ENCODE assay signal across 15 cellular contexts in genomic region chr10:68297264-68297663, GRCh38.
"Had no signal": no experiment of that assay in that cellular context is flagged by ENCODE, and none has a peak within 500 bp of the region (broad histone marks: within the 10 kb centered on the region; RNA-seq: fewer than 3 reads in every experiment).

No MANE protein-coding gene starts in this region.

- H3K4me3 Mint-ChIP-seq: activated CD4-positive, alpha-beta T cell treated with anti-CD3 and anti-CD28 coated beads, Interleukin-2, amount 10 ng/mL, durations not matched to agents 7 days and 5 days; activated naive CD4-positive, alpha-beta T cell treated with anti-CD3 and anti-CD28 coated beads, Interleukin-2, amount 50 U/mL, for 24 hours; brain; central memory CD8-positive, alpha-beta T cell; dendritic cell treated with granulocyte-macrophage colony-stimulating factor and Interleukin-4, amounts not matched to agents 40 ng/mL and 50 ng/mL, for 4 days; T-helper 1 cell treated with Interleukin-12 subunit alpha and Interleukin-12 subunit beta and Interleukin-4 antibody, amounts not matched to agents 30 μg/mL and 1 μg/mL, for 36 hours had no signal

- H3K36me3 ChIP-seq: ovary had no signal

- H3K9me3 Mint-ChIP-seq: activated CD4-positive, alpha-beta T cell treated with anti-CD3 and anti-CD28 coated beads, Interleukin-2, amount 10 ng/mL, durations not matched to agents 7 days and 5 days; activated naive CD4-positive, alpha-beta T cell treated with anti-CD3 and anti-CD28 coated beads, Interleukin-2, amount 50 U/mL, for 24 hours; central memory CD8-positive, alpha-beta T cell; dendritic cell treated with granulocyte-macrophage colony-stimulating factor and Interleukin-4, amounts not matched to agents 40 ng/mL and 50 ng/mL, for 4 days; T-helper 1 cell treated with Interleukin-12 subunit alpha and Interleukin-12 subunit beta and Interleukin-4 antibody, amounts not matched to agents 30 μg/mL and 1 μg/mL, for 36 hours had no signal

- DNase-seq: activated CD4-positive, alpha-beta T cell treated with anti-CD3 and anti-CD28 coated beads, Interleukin-2, amount 10 ng/mL, durations not matched to agents 7 days and 5 days; activated CD4-positive, CD25-positive, alpha-beta regulatory T cell; activated effector memory CD4-positive, alpha-beta T cell treated with Interleukin-2 at 50 U/mL for 16 hours; amygdala; hypothalamus; left cardiac atrium; ovary; stimulated activated CD4-positive, alpha-beta T cell treated with anti-CD3 and anti-CD28 coated beads, Interleukin-12 subunit alpha, Interleukin-12 subunit beta, amount 100 ng/mL, for 4 hours; stimulated activated naive CD4-positive, alpha-beta T cell treated with Interleukin-2 at 50 U/mL for 16 hours; trophoblast cell had no signal

- H3K4me3 ChIP-seq: ovary had no signal

- ATAC-seq: left cardiac atrium had no signal

- H3K36me3 Mint-ChIP-seq: activated naive CD4-positive, alpha-beta T cell treated with anti-CD3 and anti-CD28 coated beads, Interleukin-2, amount 50 U/mL, for 24 hours had no signal

- H3K27ac ChIP-seq: ovary had no signal

- H3K4me1 Mint-ChIP-seq: activated CD4-positive, alpha-beta T cell treated with anti-CD3 and anti-CD28 coated beads, Interleukin-2, amount 10 ng/mL, durations not matched to agents 7 days and 5 days; central memory CD8-positive, alpha-beta T cell had no signal

- H3K9me3 ChIP-seq: ovary had no signal

- H3K27ac Mint-ChIP-seq: activated CD4-positive, alpha-beta T cell treated with anti-CD3 and anti-CD28 coated beads, Interleukin-2, amount 10 ng/mL, durations not matched to agents 7 days and 5 days; activated naive CD4-positive, alpha-beta T cell treated with anti-CD3 and anti-CD28 coated beads, Interleukin-2, amount 50 U/mL, for 24 hours; dendritic cell treated with granulocyte-macrophage colony-stimulating factor and Interleukin-4, amounts not matched to agents 40 ng/mL and 50 ng/mL, for 4 days; T-helper 1 cell treated with Interleukin-12 subunit alpha and Interleukin-12 subunit beta and Interleukin-4 antibody, amounts not matched to agents 30 μg/mL and 1 μg/mL, for 36 hours had no signal

- H3K27me3 Mint-ChIP-seq: activated CD4-positive, alpha-beta T cell treated with anti-CD3 and anti-CD28 coated beads, Interleukin-2, amount 10 ng/mL, durations not matched to agents 7 days and 5 days; activated naive CD4-positive, alpha-beta T cell treated with anti-CD3 and anti-CD28 coated beads, Interleukin-2, amount 50 U/mL, for 24 hours; brain; central memory CD8-positive, alpha-beta T cell; dendritic cell treated with granulocyte-macrophage colony-stimulating factor and Interleukin-4, amounts not matched to agents 40 ng/mL and 50 ng/mL, for 4 days had no signal

- H3K27me3 ChIP-seq: ovary had no signal
